ENCODE assay signal across 1 cellular context in the genomic region with DNA sequence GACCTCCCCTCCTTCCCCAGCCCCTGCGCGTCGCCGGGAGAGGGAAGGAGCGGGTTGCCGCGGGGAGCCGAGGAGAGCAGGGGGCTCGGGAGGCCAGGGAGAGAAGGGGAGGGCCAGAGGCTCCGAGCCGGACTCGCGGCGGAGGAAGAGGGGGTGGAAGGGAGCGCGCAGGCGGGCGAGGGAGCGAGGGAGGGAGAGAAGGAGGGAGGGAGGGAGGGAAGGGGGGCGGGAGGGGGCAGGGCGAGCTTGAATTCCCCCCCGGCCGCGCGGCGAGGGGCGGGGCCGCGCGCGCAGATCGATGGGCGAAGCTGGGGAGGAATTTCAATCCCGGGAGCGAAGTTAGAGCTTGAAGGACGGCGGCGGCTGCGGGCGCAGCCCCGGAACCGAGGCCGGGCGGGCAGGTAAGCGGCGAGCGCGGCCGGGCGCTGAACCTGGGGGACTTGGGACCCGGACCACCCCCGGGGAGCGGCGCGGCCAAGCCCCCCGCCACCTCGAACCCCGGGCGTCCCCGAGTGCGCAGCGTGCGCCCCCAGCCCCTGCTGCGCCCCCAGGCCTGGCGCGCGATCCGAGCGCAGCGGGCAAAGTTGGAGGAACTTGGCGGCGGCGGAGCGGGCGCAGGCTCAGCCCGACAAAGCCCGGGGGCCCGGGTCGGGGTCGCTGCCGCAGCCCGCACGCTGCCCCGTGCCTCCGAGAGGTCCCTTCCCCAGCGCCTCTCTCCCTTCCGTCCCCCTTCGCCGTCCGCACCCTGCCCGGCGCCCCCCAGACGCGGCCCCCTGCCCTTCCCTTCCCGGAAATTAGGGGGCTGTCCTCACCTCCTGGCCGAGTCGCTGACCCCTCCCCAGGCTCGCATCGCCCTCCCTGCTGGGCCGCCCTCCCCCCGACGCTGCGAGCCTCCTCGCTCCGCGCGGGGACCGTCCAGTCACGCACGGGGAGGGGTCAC.
TF ChIP-seq lines count a peak whose summit lies in the region.

A gene (plus strand): TSS at position 324 of the 940 bp plus-strand sequence. CDS start 74,320 bp downstream, outside the sequence.

TF ChIP-seq in H1, 55 proteins besides CTCF, POLR2A, EP300 and RAD21:
- TF ChIP-seq CBX8 (IDR thresholded peaks at IDR 0.05; ENCODE audit: borderline replicate concordance, low read depth, low read length) (no peak), TAF1 (IDR thresholded peaks at IDR 0.05; ENCODE audit: low read depth, low read length) (peak; percentile 58; the same call in 1 of the 2 replicates), RXRA (IDR thresholded peaks at IDR 0.05; ENCODE audit: insufficient read depth, low read depth, low read length) (no peak), YY1 (IDR thresholded peaks at IDR 0.05; ENCODE audit: low read depth, low read length) (peak; percentile 17; the same call in 1 of the 2 replicates), ASH2L (IDR thresholded peaks at IDR 0.05; ENCODE audit: low read length) (peak; percentile 21), KDM4A (IDR thresholded peaks at IDR 0.05; ENCODE audit: low read depth, low read length, severe bottlenecking) (peak; percentile 67), EGR1 (IDR thresholded peaks at IDR 0.05; ENCODE audit: borderline replicate concordance, low read depth, low read length) (peak; percentile 24; the same call in 1 of the 2 replicates), TEAD4 (IDR thresholded peaks at IDR 0.05; ENCODE audit: low read depth, low read length) (0 out of 2 replicates have a peak, but pooled peaks have one; percentile 3), TBP (IDR thresholded peaks at IDR 0.05; ENCODE audit: low read depth, low read length) (no peak; the same call in 1 of the 2 replicates)
- TF ChIP-seq, protein P1, sequence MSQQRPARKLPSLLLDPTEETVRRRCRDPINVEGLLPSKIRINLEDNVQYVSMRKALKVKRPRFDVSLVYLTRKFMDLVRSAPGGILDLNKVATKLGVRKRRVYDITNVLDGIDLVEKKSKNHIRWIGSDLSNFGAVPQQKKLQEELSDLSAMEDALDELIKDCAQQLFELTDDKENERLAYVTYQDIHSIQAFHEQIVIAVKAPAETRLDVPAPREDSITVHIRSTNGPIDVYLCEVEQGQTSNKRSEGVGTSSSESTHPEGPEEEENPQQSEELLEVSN (IDR thresholded peaks at IDR 0.05) = 0 out of 2 replicates have a peak, but pooled peaks have one; percentile 19
- TF ChIP-seq, protein P2, sequence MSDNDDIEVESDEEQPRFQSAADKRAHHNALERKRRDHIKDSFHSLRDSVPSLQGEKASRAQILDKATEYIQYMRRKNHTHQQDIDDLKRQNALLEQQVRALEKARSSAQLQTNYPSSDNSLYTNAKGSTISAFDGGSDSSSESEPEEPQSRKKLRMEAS (IDR thresholded peaks at IDR 0.05) = 0 out of 2 replicates have a peak, but pooled peaks have one; percentile 9
